ENCODE assay signal across 8 cellular contexts in genomic region chr19:50724522-50725217, GRCh38. TPM values are rescaled to one million over a fixed set of nuclear protein-coding genes. Genes with fewer than 3 reads are reported as not detected.
DNase-seq lines count a peak whose midpoint lies in the region; ATAC-seq and TF ChIP-seq lines count a peak whose summit lies in the region.

No MANE protein-coding gene starts in this region.

- peaks cover 37% of the 10 kb centered on the region for H3K4me1 Mint-ChIP-seq in activated naive CD8-positive, alpha-beta T cell (ENCODE audit: low read depth)
- H3K4me1 Mint-ChIP-seq in glutamatergic neuron (ENCODE audit: low read depth, unreplicated experiment), result peaks cover 25% of the 10 kb centered on the region

- peak; percentile 83 for TF ChIP-seq CTCF in SK-N-SH (IDR thresholded peaks at IDR 0.05)
- peak; percentile 95 for TF ChIP-seq CTCF in glutamatergic neuron (IDR thresholded peaks at IDR 0.05; ENCODE audit: partially characterized antibody, unreplicated experiment)
- peak; percentile 66 for TF ChIP-seq CTCF in osteoblast (IDR thresholded peaks at IDR 0.05; ENCODE audit: extremely low read depth, low read depth, low read length)
- TF ChIP-seq CTCF in testis (IDR thresholded peaks at IDR 0.05), result peak; percentile 71 to 84 (median 83)

- CTCF ChIA-PET in SK-N-SH (lab: Yijun Ruan, JAX), result interaction anchor here (0.6 to 6.4 kb wide), 30 partner anchors 9 to 283 kb away, joined by 3 to 113 read pairs (median 5); no protein-coding TSS in a partner anchor

- H3K4me2 ChIP-seq in SK-N-SH (peak overlapping the region; percentile 99), osteoblast (ENCODE audit: insufficient read depth, low read length) (peak overlapping the region; percentile 98)

- H3K27me3 ChIP-seq in SK-N-SH (ENCODE audit: insufficient read depth) (no peaks in the 10 kb centered on the region), osteoblast (ENCODE audit: insufficient read depth, low read length) (no peaks in the 10 kb centered on the region), testis (no peaks in the 10 kb centered on the region)

- peak; percentile 55 for TF ChIP-seq RAD21 in SK-N-SH (IDR thresholded peaks at IDR 0.05; ENCODE audit: low read length)

- POLR2A ChIA-PET in SK-N-SH (lab: Yijun Ruan, JAX), result interaction anchor here (0.9 to 1.4 kb wide), 4 partner anchors 15 to 80 kb away, joined by 3 to 6 read pairs (median 4); no protein-coding TSS in a partner anchor

- peak overlapping the region; percentile 62 to 83 for H3K4me3 ChIP-seq in SK-N-SH (ENCODE audit: low read depth in 2 of 2, low read length in 1 of 2)
- peak overlapping the region; percentile 85 for H3K4me3 ChIP-seq in osteoblast (ENCODE audit: insufficient read depth, low read length)
- H3K4me3 ChIP-seq in testis, result peak overlapping the region; percentile 67 to 79

- peak; percentile 97 for DNase-seq in DMS 273 (lab: John Stamatoyannopoulos, UW; ENCODE audit: unreplicated experiment)
- DNase-seq in LHCN-M2 (ENCODE audit: low read depth), result peak; percentile 98
- peak; percentile 100 for DNase-seq in SK-N-SH
- peak; percentile 100 for DNase-seq in glutamatergic neuron
- DNase-seq in osteoblast (ENCODE audit: insufficient read length, low spot score, missing footprints), result peak; percentile 100
- peak; percentile 100 for DNase-seq in testis

- intact Hi-C loops in testis (cut with DNase I; ENCODE audit: low total_unique reads), result no loop called here

- H3K9ac ChIP-seq in SK-N-SH, result peak overlapping the region; percentile 88

- under 1% methylated on average over 28 of the region's 65 CpGs for WGBS in SK-N-SH (ENCODE audit: low lambda C conversion rate)
- WGBS in testis, 2 donors, result 0% methylated on average over 5 to 63 of the region's 65 CpGs

- H3K27ac Mint-ChIP-seq in activated naive CD8-positive, alpha-beta T cell, result peak overlapping the region; percentile 88
- H3K27ac Mint-ChIP-seq in glutamatergic neuron (ENCODE audit: unreplicated experiment), result peak overlapping the region; percentile 96

- H4K20me1 ChIP-seq in SK-N-SH (ENCODE audit: insufficient read depth) (no peaks in the 10 kb centered on the region), osteoblast (ENCODE audit: insufficient read depth, low read length) (peaks cover 14% of the 10 kb centered on the region)

- H3K36me3 ChIP-seq in SK-N-SH (replicated peaks in 1 of 2; ENCODE audit: control insufficient read depth in 1 of 2, insufficient read depth in 2 of 2, low read length in 1 of 2), result no peaks in the 10 kb centered on the region
- H3K36me3 ChIP-seq in osteoblast (ENCODE audit: insufficient read depth, low read length), result peaks cover 12% of the 10 kb centered on the region
- H3K36me3 ChIP-seq in testis (ENCODE audit: low read depth, missing control alignments), result no peaks in the 10 kb centered on the region

- peaks cover 3% of the 10 kb centered on the region for H3F3A ChIP-seq in SK-N-SH (replicated peaks; ENCODE audit: insufficient read depth)

- H2AFZ ChIP-seq in SK-N-SH (ENCODE audit: low read depth) (peak overlapping the region; percentile 85), osteoblast (ENCODE audit: low read length) (peak overlapping the region; percentile 94)

- peaks cover 10% of the 10 kb centered on the region for H3K27me3 Mint-ChIP-seq in activated naive CD8-positive, alpha-beta T cell
- peaks cover 34% of the 10 kb centered on the region for H3K27me3 Mint-ChIP-seq in glutamatergic neuron (ENCODE audit: unreplicated experiment)

- peak; percentile 81 for ATAC-seq in GM21723 (IDR thresholded peaks at IDR 0.05; ENCODE audit: unreplicated experiment)

- H3K4me1 ChIP-seq in SK-N-SH (ENCODE audit: control insufficient read depth in 1 of 2, insufficient read depth in 2 of 2, low read depth in 1 of 2, low read length in 1 of 2) (peaks cover 0 to 21% of the 10 kb centered on the region in 2 experiments; a peak in 2 of 4 replicates), osteoblast (ENCODE audit: insufficient read depth, low read length) (peaks cover 36% of the 10 kb centered on the region), testis (peaks cover 13% of the 10 kb centered on the region)

- no peaks in the 10 kb centered on the region for H3K9me3 Mint-ChIP-seq in activated naive CD8-positive, alpha-beta T cell (ENCODE audit: low read depth)
- peaks cover 14% of the 10 kb centered on the region for H3K9me3 Mint-ChIP-seq in glutamatergic neuron (ENCODE audit: unreplicated experiment)

- peaks cover 3% of the 10 kb centered on the region for H3K36me3 Mint-ChIP-seq in activated naive CD8-positive, alpha-beta T cell
- no peaks in the 10 kb centered on the region for H3K36me3 Mint-ChIP-seq in glutamatergic neuron (ENCODE audit: unreplicated experiment)

- peaks cover 13% of the 10 kb centered on the region for H3K79me2 ChIP-seq in SK-N-SH (ENCODE audit: insufficient read depth)
- H3K79me2 ChIP-seq in osteoblast (ENCODE audit: insufficient read depth, low read length), result peaks cover 25% of the 10 kb centered on the region

- H3K9me2 ChIP-seq in SK-N-SH, result no peaks in the 10 kb centered on the region

- peak overlapping the region; percentile 88 for H3K4me3 Mint-ChIP-seq in activated naive CD8-positive, alpha-beta T cell
- H3K4me3 Mint-ChIP-seq in glutamatergic neuron (ENCODE audit: unreplicated experiment), result peak overlapping the region; percentile 95

- TF ChIP-seq POLR2A in testis (IDR thresholded peaks at IDR 0.05), result no peak

- H3K27ac ChIP-seq in SK-N-SH (ENCODE audit: low read depth in 2 of 2, low read length in 1 of 2) (peak overlapping the region; percentile 46 to 86; a peak in 3 of 4 replicates), osteoblast (ENCODE audit: low read depth, low read length) (peak overlapping the region; percentile 70), testis (peak overlapping the region; percentile 55 to 70)

- H3K9me3 ChIP-seq in SK-N-SH (no peaks in the 10 kb centered on the region), osteoblast (ENCODE audit: low read depth, low read length) (no peaks in the 10 kb centered on the region), testis (no peaks in the 10 kb centered on the region)

- TF ChIP-seq EP300 in SK-N-SH (IDR thresholded peaks at IDR 0.05; ENCODE audit: borderline replicate concordance in 1 of 2, low read depth in 1 of 2, low read length in 1 of 2), result no peak

TF ChIP-seq in SK-N-SH, 30 proteins besides CTCF, POLR2A, EP300 and RAD21 (continues in another document):
- peak; percentile 91 for TF ChIP-seq NRF1 (IDR thresholded peaks at IDR 0.05; ENCODE audit: low read depth, low read length)
- no peak for TF ChIP-seq USF2 (IDR thresholded peaks at IDR 0.05; ENCODE audit: borderline replicate concordance, low read depth, low read length)
- TF ChIP-seq TAF1 (IDR thresholded peaks at IDR 0.05; ENCODE audit: borderline replicate concordance, low read depth, low read length), result peak; percentile 42; the same call in 1 of the 2 replicates
- no peak for TF ChIP-seq SIN3A (IDR thresholded peaks at IDR 0.05; ENCODE audit: borderline replicate concordance, low read depth, low read length)
- TF ChIP-seq ZBTB33 (IDR thresholded peaks at IDR 0.05; ENCODE audit: borderline replicate concordance, low read depth), result peak; percentile 96

RNA-seq across cellular contexts. Expression of gene CLEC11A, which starts 1.5 kb away (rescaled TPM):
- total RNA-seq in LHCN-M2 (2014; rRNA removed), result 129 and 189 TPM in 2 replicates
- polyA plus RNA-seq in LHCN-M2 (2012), result 118 TPM
- polyA plus RNA-seq in SK-N-SH (2012; rRNA removed), result 4.4 and 5.1 TPM in 2 replicates
- 2.4 and 4.2 TPM in 2 replicates for polyA plus RNA-seq in SK-N-SH (2012; cell fraction: cytosol; rRNA removed)
- polyA plus RNA-seq in SK-N-SH (2012; cell fraction: nucleus; rRNA removed), result 4.9 and 12.2 TPM in 2 replicates
- total RNA-seq in glutamatergic neuron (ENCODE audit: unreplicated experiment), result 4.0 TPM
- total RNA-seq in osteoblast, result 19.7 and 23.5 TPM in 2 replicates
- 10 to 100 TPM; 14.3 to 20.6 TPM for total RNA-seq in testis
- 16.9 TPM for polyA plus RNA-seq in testis (ENCODE audit: insufficient read depth, low read depth, low replicate concordance)

RNA-seq across cellular contexts. Expression of gene SHANK1, which starts 5.1 kb away (rescaled TPM):
- total RNA-seq in LHCN-M2 (2014; rRNA removed), result 3.6 and 6.3 TPM in 2 replicates
- 10.4 TPM for polyA plus RNA-seq in LHCN-M2 (2012)
- 0.28 and 0.31 TPM in 2 replicates for polyA plus RNA-seq in SK-N-SH (2012; rRNA removed)
- polyA plus RNA-seq in SK-N-SH (2012; cell fraction: cytosol; rRNA removed), result 0.08 and 0.35 TPM in 2 replicates
- 1.6 and 2.0 TPM in 2 replicates for polyA plus RNA-seq in SK-N-SH (2012; cell fraction: nucleus; rRNA removed)
- 19.0 TPM for total RNA-seq in glutamatergic neuron (ENCODE audit: unreplicated experiment)
- 0.88 and 1.1 TPM in 2 replicates for total RNA-seq in osteoblast
- 1 to 10 TPM; 4.5 to 5.4 TPM for total RNA-seq in testis
- polyA plus RNA-seq in testis (ENCODE audit: insufficient read depth, low read depth, low replicate concordance), result 4.1 TPM

RNA-seq across cellular contexts. Expression of gene GPR32, which starts 45.6 kb away (rescaled TPM):
- total RNA-seq in LHCN-M2 (2014; rRNA removed) (not detected in 2 replicates), glutamatergic neuron (ENCODE audit: unreplicated experiment) (not detected), osteoblast (not detected in 2 replicates), testis (not detected)
- polyA plus RNA-seq in LHCN-M2 (2012), result not detected
- polyA plus RNA-seq in SK-N-SH (2012; rRNA removed) (not detected in 2 replicates), testis (ENCODE audit: insufficient read depth, low read depth, low replicate concordance) (not detected)
- polyA plus RNA-seq in SK-N-SH (2012; cell fraction: cytosol; rRNA removed), result not detected in 2 replicates
- 0.07 TPM in 1 of 2 replicates, not detected in the other for polyA plus RNA-seq in SK-N-SH (2012; cell fraction: nucleus; rRNA removed)

Comparison
In these comparisons a context has a peak if more than half of its experiments do, and no peak if none do; other contexts are left out.
1. Peak in every context shown above with its lines: DNase-seq, ATAC-seq, H3K4me3 ChIP-seq and H3K27ac ChIP-seq.